In genomic region chr20:19644085-19644484, GRCh38 we compare ENCODE assay signal across 12 cellular contexts.
"Had no signal": no experiment of that assay in that cellular context is flagged by ENCODE, and none has a peak within 500 bp of the region (broad histone marks: within the 10 kb centered on the region; RNA-seq: fewer than 3 reads in every experiment).

No MANE protein-coding gene starts in this region.

- ATAC-seq: activated T-cell treated with anti-CD3 and anti-CD28 coated beads, Interleukin-2, amount 50 U/mL, for 72 hours had no signal

- H3K4me1 ChIP-seq: neural progenitor cell, parathyroid adenoma, tibial artery had no signal

- H3K9me3 Mint-ChIP-seq: activated CD4-positive, alpha-beta memory T cell treated with anti-CD3 and anti-CD28 coated beads for 36 hours; activated T-cell treated with anti-CD3 and anti-CD28 coated beads, Interleukin-2, amount 50 U/mL, for 72 hours; neural progenitor cell had no signal

- H3K27ac ChIP-seq: neural progenitor cell, parathyroid adenoma, tibial artery had no signal

- H3K36me3 ChIP-seq: neural progenitor cell, tibial artery had no signal

- H3K4me1 Mint-ChIP-seq: neural progenitor cell had no signal

- H3K27me3 Mint-ChIP-seq: activated CD4-positive, alpha-beta memory T cell treated with anti-CD3 and anti-CD28 coated beads for 36 hours had no signal

- DNase-seq: activated CD4-positive, alpha-beta memory T cell treated with anti-CD3 and anti-CD28 coated beads for 36 hours; activated CD4-positive, alpha-beta T cell treated with anti-CD3 and anti-CD28 coated beads for 1 hour; activated CD8-positive, alpha-beta memory T cell treated with anti-CD3 and anti-CD28 coated beads, Interleukin-2, amount 50 U/mL, for 4 hours; activated naive CD4-positive, alpha-beta T cell treated with Interleukin-2 at 50 U/mL for 16 hours; activated T-cell treated with anti-CD3 and anti-CD28 coated beads, Interleukin-2, amount 50 U/mL, for 72 hours; hippocampal formation; midbrain; retina; T-helper 9 cell; tibial artery had no signal

- H2AFZ ChIP-seq: neural progenitor cell, parathyroid adenoma had no signal

- H3K9me3 ChIP-seq: tibial artery had no signal

- H3K4me2 ChIP-seq: neural progenitor cell had no signal

- H3K79me2 ChIP-seq: parathyroid adenoma had no signal

- H3K36me3 Mint-ChIP-seq: activated CD4-positive, alpha-beta memory T cell treated with anti-CD3 and anti-CD28 coated beads for 36 hours; neural progenitor cell had no signal

- H3K27me3 ChIP-seq: neural progenitor cell, tibial artery had no signal

- H3K9ac ChIP-seq: neural progenitor cell, parathyroid adenoma had no signal

- H3K27ac Mint-ChIP-seq: activated CD4-positive, alpha-beta memory T cell treated with anti-CD3 and anti-CD28 coated beads for 36 hours; activated T-cell treated with anti-CD3 and anti-CD28 coated beads, Interleukin-2, amount 50 U/mL, for 72 hours; neural progenitor cell had no signal

- H3K4me3 ChIP-seq: neural progenitor cell, tibial artery had no signal

- H3K4me3 Mint-ChIP-seq: activated CD4-positive, alpha-beta memory T cell treated with anti-CD3 and anti-CD28 coated beads for 36 hours; activated T-cell treated with anti-CD3 and anti-CD28 coated beads, Interleukin-2, amount 50 U/mL, for 72 hours; neural progenitor cell had no signal
